Comparison of ENCODE assay signal across 20 cellular contexts in genomic region chr12:67701121-67701520, GRCh38.
"Had no signal": no experiment of that assay in that cellular context is flagged by ENCODE, and none has a peak within 500 bp of the region (broad histone marks: within the 10 kb centered on the region; RNA-seq: fewer than 3 reads in every experiment).

No MANE protein-coding gene starts in this region.

- H3K4me3 Mint-ChIP-seq: activated B cell treated with CpG ODN at 0.5 μM for 24 hours; activated naive CD4-positive, alpha-beta T cell treated with anti-CD3 and anti-CD28 coated beads, Interleukin-2, amount 50 U/mL, for 24 hours; brain; memory B cell; natural killer cell treated with Interleukin-12 subunit alpha and Interleukin-12 subunit beta and Interleukin-15 and Interleukin-18, amount 100 ng/mL, for 72 hours had no signal

- H3K27ac Mint-ChIP-seq: activated B cell treated with CpG ODN at 0.5 μM for 24 hours; activated naive CD4-positive, alpha-beta T cell treated with anti-CD3 and anti-CD28 coated beads, Interleukin-2, amount 50 U/mL, for 24 hours; memory B cell; natural killer cell treated with Interleukin-12 subunit alpha and Interleukin-12 subunit beta and Interleukin-15 and Interleukin-18, amount 100 ng/mL, for 72 hours had no signal

- H3K9me3 ChIP-seq: esophagus muscularis mucosa, heart left ventricle, left lung, psoas muscle, right lobe of liver, upper lobe of right lung had no signal

- H3K36me3 Mint-ChIP-seq: brain; natural killer cell treated with Interleukin-12 subunit alpha and Interleukin-12 subunit beta and Interleukin-15 and Interleukin-18, amount 100 ng/mL, for 72 hours had no signal

- DNase-seq: activated B cell treated with CpG ODN at 0.5 μM for 24 hours; activated CD4-positive, alpha-beta T cell treated with anti-CD3 and anti-CD28 coated beads, Interleukin-2, amount 50 U/mL, for 1 hour; activated effector memory CD4-positive, alpha-beta T cell treated with Interleukin-2 at 50 U/mL for 16 hours; amniotic stem cell; heart left ventricle; left lung; occipital lobe; psoas muscle; right lobe of liver; stimulated activated CD4-positive, alpha-beta T cell treated with anti-CD3 and anti-CD28 coated beads, Interleukin-2, amount 100 ng/mL, for 24 hours; stimulated activated naive CD4-positive, alpha-beta T cell treated with Interleukin-2 at 50 U/mL for 16 hours; upper lobe of right lung had no signal

- H3K27me3 Mint-ChIP-seq: activated naive CD4-positive, alpha-beta T cell treated with anti-CD3 and anti-CD28 coated beads, Interleukin-2, amount 50 U/mL, for 24 hours; memory B cell had no signal

- H3K4me1 ChIP-seq: right lobe of liver had no signal

- H3K27me3 ChIP-seq: esophagus muscularis mucosa, heart left ventricle, left lung, right lobe of liver, upper lobe of right lung had no signal

- H3K36me3 ChIP-seq: esophagus muscularis mucosa, heart left ventricle, left lung, right lobe of liver, upper lobe of right lung had no signal

- H3K9me3 Mint-ChIP-seq: activated B cell treated with CpG ODN at 0.5 μM for 24 hours; activated naive CD4-positive, alpha-beta T cell treated with anti-CD3 and anti-CD28 coated beads, Interleukin-2, amount 50 U/mL, for 24 hours; brain; natural killer cell treated with Interleukin-12 subunit alpha and Interleukin-12 subunit beta and Interleukin-15 and Interleukin-18, amount 100 ng/mL, for 72 hours had no signal

- H3K27ac ChIP-seq: esophagus muscularis mucosa, heart left ventricle, left lung, psoas muscle, right lobe of liver, upper lobe of right lung had no signal

- ATAC-seq: heart left ventricle; left lung; natural killer cell treated with Interleukin-12 subunit alpha and Interleukin-12 subunit beta and Interleukin-15 and Interleukin-18, amount 100 ng/mL, for 72 hours; psoas muscle; right lobe of liver; upper lobe of right lung had no signal

- H3K4me3 ChIP-seq: esophagus muscularis mucosa, heart left ventricle, left lung, psoas muscle, right lobe of liver, upper lobe of right lung had no signal

- FAIRE-seq: endometrium, frontal cortex, islet of Langerhans had no signal
